21 cellular contexts compared by ENCODE assay signal in genomic region chr11:38043060-38043459, GRCh38.
DNase-seq lines count a peak whose midpoint lies in the region; ATAC-seq, FAIRE-seq and TF ChIP-seq lines count a peak whose summit lies in the region.
"Had no signal": no experiment of that assay in that cellular context is flagged by ENCODE, and none has a peak within 500 bp of the region (broad histone marks: within the 10 kb centered on the region; RNA-seq: fewer than 3 reads in every experiment).

No MANE protein-coding gene starts in this region.

- POLR2A ChIA-PET in HEK293 (lab: Yijun Ruan, JAX) = no interaction called here
- POLR2A ChIA-PET in GM12878 (lab: Charles Lee) = no interaction called here

- H3K4me1 ChIP-seq in HEK293 (ENCODE audit: control insufficient read depth, insufficient read depth, low read length) (no peaks in the 10 kb centered on the region), GM12878 (ENCODE audit: control insufficient read depth, insufficient read depth, low read length) (no peaks in the 10 kb centered on the region)
- H3K4me1 ChIP-seq: BE2C, BLaER1 had no signal

- SMC1A ChIA-PET in GM12878 (lab: Charles Lee; ENCODE audit: uncharacterized antibody, unreplicated experiment) = no interaction called here

- intact Hi-C loops in GM12878 (cut with micrococcal nuclease; ENCODE audit: unreplicated experiment) = no loop called here

- no peaks in the 10 kb centered on the region for H4K20me1 ChIP-seq in GM12878 (ENCODE audit: control insufficient read depth, insufficient read depth)
- H4K20me1 ChIP-seq: BLaER1 had no signal

- no peak for TF ChIP-seq RAD21 in GM12878 (IDR thresholded peaks at IDR 0.05; ENCODE audit: insufficient read depth, low read depth, low read length)

- in situ Hi-C loops in GM12878 (cut with MboI) = no loop called here

- no peak for TF ChIP-seq POLR2A in GM12878 (IDR thresholded peaks at IDR 0.05; ENCODE audit: low read depth, low read length)

- no peak overlapping the region for H3K4me2 ChIP-seq in GM12878 (ENCODE audit: control insufficient read depth, insufficient read depth)
- H3K4me2 ChIP-seq: BLaER1 had no signal

- no peaks in the 10 kb centered on the region for H3K79me2 ChIP-seq in GM12878 (ENCODE audit: control insufficient read depth, insufficient read depth, low read length)

- H3K27me3 ChIP-seq in GM12878 (replicated peaks in 1 of 2; ENCODE audit: control insufficient read depth in 2 of 2, insufficient read depth in 2 of 2, low read length in 1 of 2) = no peaks in the 10 kb centered on the region; a peak in 1 of 4 replicates
- H3K27me3 ChIP-seq: BE2C, BLaER1 had no signal

- H2AFZ ChIP-seq in GM12878 (ENCODE audit: control insufficient read depth, low read depth, low read length) = no peak overlapping the region

- FAIRE-seq in GM12878 (lab: Jason Lieb, UNC) (no peak), endometrium (lab: Jason Lieb, UNC) (peak; percentile 21)
- FAIRE-seq: A204.1, G401.6, GM12892, GM18507 had no signal

- RAD21 ChIA-PET in GM12878 (lab: Charles Lee; ENCODE audit: unreplicated experiment) = no interaction called here

- H3K27ac ChIP-seq in HEK293 (ENCODE audit: extremely low read depth, low read depth, low read length) (no peak overlapping the region), GM12878 (ENCODE audit: control insufficient read depth, insufficient read depth) (no peak overlapping the region)
- H3K27ac ChIP-seq: BLaER1 had no signal

- ATAC-seq in GM12878 = no peak
- no peak for ATAC-seq in HG02885 (IDR thresholded peaks at IDR 0.05; ENCODE audit: poor library complexity, unreplicated experiment)
- no peak for ATAC-seq in HG02840 (IDR thresholded peaks at IDR 0.05; ENCODE audit: low FRiP score, unreplicated experiment)

- TF ChIP-seq EP300 in GM12878 (IDR thresholded peaks at IDR 0.05; ENCODE audit: borderline replicate concordance in 1 of 2, control insufficient read depth in 1 of 2, low read depth in 2 of 2, low read length in 2 of 2) = no peak

- H3K4me3 ChIP-seq in HEK293 (ENCODE audit: low read depth, low read length) (no peak overlapping the region), GM12878 (no peak overlapping the region)
- H3K4me3 ChIP-seq: BLaER1 had no signal

- CTCF ChIA-PET in HEK293 (lab: Yijun Ruan, JAX) (no interaction called here), GM12878 (lab: Yijun Ruan, JAX) (no interaction called here)

- H3K9ac ChIP-seq in GM12878 (ENCODE audit: control insufficient read depth, insufficient read depth, low read length) = no peak overlapping the region
- H3K9ac ChIP-seq: BLaER1 had no signal

- TF ChIP-seq CTCF in HEK293 (tag by site-specific recombination; IDR thresholded peaks at IDR 0.05) (no peak), GM12878 (IDR thresholded peaks at IDR 0.05 in 2 of 3, conservative IDR thresholded peaks at IDR 0.05 in 1 of 3; ENCODE audit: control insufficient read depth in 2 of 3, extremely low read depth in 1 of 3, insufficient read depth in 1 of 3, low read depth in 3 of 3, low read length in 3 of 3) (no peak)

- H3K36me3 ChIP-seq in HEK293 (ENCODE audit: control insufficient read depth in 2 of 2, insufficient read depth in 1 of 2, low read length in 2 of 2) (no peaks in the 10 kb centered on the region), GM12878 (ENCODE audit: control insufficient read depth in 2 of 2, insufficient read depth in 2 of 2, low read length in 1 of 2) (no peaks in the 10 kb centered on the region)
- H3K36me3 ChIP-seq: BE2C, BLaER1 had no signal

- H3K9me3 ChIP-seq in HEK293 (ENCODE audit: control insufficient read depth, insufficient read depth, low read depth, low read length) (no peaks in the 10 kb centered on the region), GM12878 (replicated peaks; ENCODE audit: control insufficient read depth, insufficient read depth, low read length) (no peaks in the 10 kb centered on the region)
- H3K9me3 ChIP-seq: BE2C, BLaER1 had no signal

- BruUV-seq in GM12878 (replicated peaks; lab: Mats Ljungman, UMichigan) = no TSS peak

- DNase-seq in GM12878 (ENCODE audit: low read depth, low spot score) = no peak
- no peak for DNase-seq in DMS 273 treated with DMSO at 0.1 percent for 48 hours (lab: John Stamatoyannopoulos, UW)
- DNase-seq: 8988T; ACHN; BE2C; C1 segment of cervical spinal cord; CD4-positive, alpha-beta memory T cell; CD4-positive, CD25-positive, alpha-beta regulatory T cell; CD8-positive, alpha-beta memory T cell; COR-L47; DMS79 treated with DMSO at 0.1 percent for 48 hours; GF-D8 had no signal

- WGBS in GM12878 (ENCODE audit: insufficient coverage, insufficient replicate concordance, low lambda C conversion rate, missing lambda C conversion rate) = 2% methylated on average over 3 of the region's 3 CpGs

TF ChIP-seq in HEK293, 187 proteins besides CTCF, POLR2A, EP300 and RAD21 (continues in another document):
- no peak for TF ChIP-seq ZBTB8A (tag by site-specific recombination; IDR thresholded peaks at IDR 0.05)
- no peak for TF ChIP-seq ZNF302 (tag by site-specific recombination; IDR thresholded peaks at IDR 0.05; ENCODE audit: low read depth)
- TF ChIP-seq ATF2 (tag by site-specific recombination; IDR thresholded peaks at IDR 0.05; ENCODE audit: low read depth) = peak; percentile 52; the same call in 1 of the 2 replicates

TF ChIP-seq in GM12878, 131 proteins besides CTCF, POLR2A, EP300 and RAD21:
- TF ChIP-seq WRNIP1 (IDR thresholded peaks at IDR 0.05; ENCODE audit: borderline replicate concordance, low read depth, low read length) (no peak), BHLHE40 (IDR thresholded peaks at IDR 0.05; ENCODE audit: borderline replicate concordance in 1 of 2, low read depth in 2 of 2, low read length in 1 of 2) (no peak), BACH1 (IDR thresholded peaks at IDR 0.05; ENCODE audit: borderline replicate concordance) (no peak), ATF7 (IDR thresholded peaks at IDR 0.05; ENCODE audit: low read depth) (peak; percentile 54; the same call in 1 of the 2 replicates)

Comparison
In these comparisons a context has a peak if more than half of its experiments do, and no peak if none do; other contexts are left out.
1. Of the 9 proteins assayed by ChIP-seq in both HEK293 and GM12878: peak only in HEK293: ATF2; only in GM12878: none; in both: none; in neither: 8.